Comparison of ENCODE assay signal across 8 cellular contexts in genomic region chr1:111720274-111720976, GRCh38. TPM values are rescaled to one million over a fixed set of nuclear protein-coding genes. Genes with fewer than 3 reads are reported as not detected.
DNase-seq lines count a peak whose midpoint lies in the region; ATAC-seq, FAIRE-seq and TF ChIP-seq lines count a peak whose summit lies in the region.
"Had no signal": no experiment of that assay in that cellular context is flagged by ENCODE, and none has a peak within 500 bp of the region (broad histone marks: within the 10 kb centered on the region; RNA-seq: fewer than 3 reads in every experiment).

No MANE protein-coding gene starts in this region.

- no peak overlapping the region for H3K4me2 ChIP-seq in K562 (ENCODE audit: insufficient read depth, low read length)

- H3K27ac Mint-ChIP-seq in stimulated activated memory B cell treated with anti-CD40 and anti-IgM and Interleukin-4, amounts not matched to agents 10 μg/mL and 1 μg/mL and 100 μg/mL, for 72 hours, result peak overlapping the region; percentile 15
- H3K27ac Mint-ChIP-seq in Calu3 (ENCODE audit: unreplicated experiment), result no peak overlapping the region

- no peaks in the 10 kb centered on the region; the same call in 1 of the 2 replicates for H4K20me1 ChIP-seq in K562 (replicated peaks; ENCODE audit: control insufficient read depth, insufficient read depth, low read length)

- no peak overlapping the region for H2AFZ ChIP-seq in K562 (ENCODE audit: low read depth, low read length)

- H3K27me3 ChIP-seq in HUES48 (ENCODE audit: control insufficient read depth, insufficient read depth, low read length) (no peaks in the 10 kb centered on the region), K562 (ENCODE audit: control insufficient read depth in 2 of 2, insufficient read depth in 2 of 2, low read length in 2 of 2) (peaks cover 0 to 4% of the 10 kb centered on the region in 2 experiments; a peak in 1 of 5 replicates), right atrium auricular region (no peaks in the 10 kb centered on the region), testis (no peaks in the 10 kb centered on the region)

- peaks cover 17% of the 10 kb centered on the region for H3K36me3 Mint-ChIP-seq in stimulated activated memory B cell treated with anti-CD40 and anti-IgM and Interleukin-4, amounts not matched to agents 10 μg/mL and 1 μg/mL and 100 μg/mL, for 72 hours
- peaks cover 4% of the 10 kb centered on the region for H3K36me3 Mint-ChIP-seq in Calu3 (ENCODE audit: insufficient read depth, unreplicated experiment)

- BruUV-seq in K562 (replicated peaks; lab: Mats Ljungman, UMichigan), result no TSS peak
- no TSS peak for BruUV-seq in Calu3 (replicated peaks; lab: Mats Ljungman, UMichigan)

- CTCF ChIA-PET in K562 (lab: Yijun Ruan, JAX; ENCODE audit: low intra/inter-chr PET ratio) (no interaction called here), Calu3 (lab: Charles Lee) (no interaction called here)

- no peak for TF ChIP-seq CTCF in K562 (IDR thresholded peaks at IDR 0.05 in 2 of 3, conservative IDR thresholded peaks at IDR 0.05 in 1 of 3; ENCODE audit: insufficient read depth in 2 of 3, low read depth in 1 of 3, low read length in 3 of 3)
- no peak for TF ChIP-seq CTCF in right atrium auricular region (IDR thresholded peaks at IDR 0.05)
- TF ChIP-seq CTCF in testis (IDR thresholded peaks at IDR 0.05), result no peak
- TF ChIP-seq CTCF in Calu3 (IDR thresholded peaks at IDR 0.05; ENCODE audit: unreplicated experiment), result no peak

- H3K27me3 Mint-ChIP-seq in stimulated activated memory B cell treated with anti-CD40 and anti-IgM and Interleukin-4, amounts not matched to agents 10 μg/mL and 1 μg/mL and 100 μg/mL, for 72 hours, result no peaks in the 10 kb centered on the region
- H3K27me3 Mint-ChIP-seq in Calu3 (ENCODE audit: unreplicated experiment), result peaks cover 42% of the 10 kb centered on the region

- H3K4me1 ChIP-seq in HUES48 (ENCODE audit: control insufficient read depth, insufficient read depth, low read length), result peaks cover 21% of the 10 kb centered on the region
- H3K4me1 ChIP-seq in K562 (replicated peaks in 1 of 2; ENCODE audit: control insufficient read depth in 2 of 2, insufficient read depth in 2 of 2, low read length in 2 of 2), result peaks cover 3 to 5% of the 10 kb centered on the region in 2 experiments; a peak in 2 of 5 replicates
- peaks cover 2 to 64% of the 10 kb centered on the region in 2 donors for H3K4me1 ChIP-seq in right atrium auricular region
- peaks cover 21% of the 10 kb centered on the region for H3K4me1 ChIP-seq in testis

- ATAC-seq in K562 (0 out of 3 replicates have a peak, but pooled peaks have one; percentile 5), GM21786 (IDR thresholded peaks at IDR 0.05; ENCODE audit: unreplicated experiment) (no peak)
- ATAC-seq in stimulated activated memory B cell treated with anti-CD40 and anti-IgM and Interleukin-4, amounts not matched to agents 10 μg/mL and 1 μg/mL and 100 μg/mL, for 72 hours, result no peak

- no peak for TF ChIP-seq EP300 in K562 (IDR thresholded peaks at IDR 0.05; ENCODE audit: low read length)

- TF ChIP-seq RAD21 in K562 (CRISPR knock-in tag; conservative IDR thresholded peaks at IDR 0.05 in 1 of 2, IDR thresholded peaks at IDR 0.05 in 1 of 2), result no peak

- no peaks in the 10 kb centered on the region for H3K9me3 ChIP-seq in HUES48 (ENCODE audit: control insufficient read depth, insufficient read depth, low read length)
- H3K9me3 ChIP-seq in K562 (replicated peaks; ENCODE audit: control insufficient read depth, insufficient read depth, low read depth, low read length), result no peaks in the 10 kb centered on the region
- H3K9me3 ChIP-seq in right atrium auricular region, result no peaks in the 10 kb centered on the region
- no peaks in the 10 kb centered on the region for H3K9me3 ChIP-seq in testis

- in situ Hi-C loops in K562 (cut with MboI), result no loop called here

- H3K9me1 ChIP-seq in K562 (ENCODE audit: control insufficient read depth, insufficient read depth, low read length), result peaks cover 3% of the 10 kb centered on the region

- H3K79me2 ChIP-seq in K562 (ENCODE audit: control insufficient read depth, insufficient read depth, low read length), result no peaks in the 10 kb centered on the region

- H3K4me3 ChIP-seq in HUES48 (ENCODE audit: low read depth, low read length) (no peak overlapping the region), K562 (no peak overlapping the region), right atrium auricular region (no peak overlapping the region), testis (no peak overlapping the region)

- POLR2A ChIA-PET in K562 (lab: Yijun Ruan, JAX), result no interaction called here

- DNase-seq in K562 (ENCODE audit: extremely low read depth in 1 of 4, low spot score in 3 of 4) (no peak), right atrium auricular region (ENCODE audit: low spot score) (no peak), testis (no peak), Calu3 (no peak)
- DNase-seq: central memory CD4-positive, alpha-beta T cell had no signal

- TF ChIP-seq POLR2A in K562 (conservative IDR thresholded peaks at IDR 0.05) (no peak), testis (IDR thresholded peaks at IDR 0.05) (no peak)

- H3K4me3 Mint-ChIP-seq in stimulated activated memory B cell treated with anti-CD40 and anti-IgM and Interleukin-4, amounts not matched to agents 10 μg/mL and 1 μg/mL and 100 μg/mL, for 72 hours, result no peak overlapping the region
- H3K4me3 Mint-ChIP-seq in Calu3 (ENCODE audit: low read depth, unreplicated experiment), result no peak overlapping the region

- H3K27ac ChIP-seq in HUES48 (ENCODE audit: low read depth, low read length) (peak overlapping the region; percentile 21), K562 (ENCODE audit: extremely low read depth, low read depth, low read length) (no peak overlapping the region), right atrium auricular region (peak overlapping the region; percentile 62 to 68), testis (no peak overlapping the region)

- H3K4me1 Mint-ChIP-seq in stimulated activated memory B cell treated with anti-CD40 and anti-IgM and Interleukin-4, amounts not matched to agents 10 μg/mL and 1 μg/mL and 100 μg/mL, for 72 hours, result peaks cover 18% of the 10 kb centered on the region
- H3K4me1 Mint-ChIP-seq in Calu3 (ENCODE audit: low read depth, unreplicated experiment), result peaks cover 11% of the 10 kb centered on the region

- WGBS in K562 (ENCODE audit: insufficient coverage, low coverage, missing lambda C conversion rate), result 39% methylated on average over 7 of the region's 7 CpGs
- WGBS in testis, 2 donors, result 57 to 67% methylated on average over 7 of the region's 7 CpGs

- H3K36me3 ChIP-seq in HUES48 (ENCODE audit: control insufficient read depth, insufficient read depth, low read length) (no peaks in the 10 kb centered on the region), K562 (ENCODE audit: control insufficient read depth, insufficient read depth, low read length) (no peaks in the 10 kb centered on the region; the same call in 2 of the 3 replicates), right atrium auricular region (no peaks in the 10 kb centered on the region), testis (ENCODE audit: low read depth, missing control alignments) (no peaks in the 10 kb centered on the region)

- H3K9ac ChIP-seq in HUES48 (ENCODE audit: low read depth, low read length) (no peak overlapping the region), K562 (ENCODE audit: insufficient read depth in 1 of 2, low read depth in 2 of 2, low read length in 2 of 2) (no peak overlapping the region; a peak in 1 of 4 replicates)

- no peak for FAIRE-seq in K562 (lab: Jason Lieb, UNC)

- intact Hi-C loops in K562 (cut with micrococcal nuclease) (no loop called here), testis (cut with DNase I; ENCODE audit: low total_unique reads) (no loop called here), Calu3 (cut with micrococcal nuclease; ENCODE audit: unreplicated experiment) (no loop called here)

- no peaks in the 10 kb centered on the region for H3K9me3 Mint-ChIP-seq in stimulated activated memory B cell treated with anti-CD40 and anti-IgM and Interleukin-4, amounts not matched to agents 10 μg/mL and 1 μg/mL and 100 μg/mL, for 72 hours
- no peaks in the 10 kb centered on the region for H3K9me3 Mint-ChIP-seq in Calu3 (ENCODE audit: low read depth, unreplicated experiment)

RNA-seq across cellular contexts. Expression of gene INKA2, which starts 18.8 kb away (rescaled TPM):
- 0.14 and 0.76 TPM in 2 replicates for total RNA-seq in K562 (2011; cell fraction: chromatin; rRNA removed; ENCODE audit: low replicate concordance)
- total RNA-seq in K562 (2011; cell fraction: nucleolus; rRNA removed), result 0.50 and 0.79 TPM in 2 replicates
- total RNA-seq in K562 (2011; cell fraction: nucleoplasm; rRNA removed), result 0.51 and 0.61 TPM in 2 replicates
- total RNA-seq in K562 (2014; rRNA removed) (0.27 and 0.41 TPM in 2 replicates), K562 (2014; rRNA removed; fragmentation: Illumina TruSeq; extraction: Trizol) (0.32 and 0.33 TPM in 2 replicates), K562 (2015; rRNA removed; fragmentation: Illumina TruSeq; extraction: Trizol) (0.25 and 0.26 TPM in 2 replicates), K562 (2021) (0.45 and 1.4 TPM in 2 replicates), right atrium auricular region (10 to 100 TPM; 17.3 to 23.4 TPM), testis (1 to 10 TPM; 6.7 to 8.5 TPM), Calu3 (2022) (0.07 TPM in 1 of 2 replicates, not detected in the other)
- polyA plus RNA-seq in K562 (2011; rRNA removed) (0.24 and 0.43 TPM in 2 replicates), K562 (2014; fragmentation: Illumina TruSeq; extraction: Trizol) (0.12 and 0.14 TPM in 2 replicates), K562 (2014; fragmentation: Nextera tagmentation; extraction: Ambion mirVana) (under 1 TPM in 1 of 2 experiments, not detected in 1; 0.04 TPM), K562 (2014; rRNA removed) (0.12 and 0.53 TPM in 2 replicates), testis (ENCODE audit: insufficient read depth, low read depth, low replicate concordance) (8.3 TPM)
- polyA plus RNA-seq in K562 (2011; cell fraction: cytosol; rRNA removed), result 0.35 and 0.75 TPM in 2 replicates
- polyA plus RNA-seq in K562 (2011; cell fraction: nucleus; rRNA removed), result 0.10 and 0.37 TPM in 2 replicates
- 0.46 and 0.72 TPM in 2 replicates for polyA plus RNA-seq in K562 (2012)
- polyA minus RNA-seq in K562 (2011; rRNA and poly(A)+ RNA removed), result 0.49 and 1.9 TPM in 2 replicates
- 0.29 TPM in 1 of 2 replicates, not detected in the other for polyA minus RNA-seq in K562 (2011; cell fraction: cytosol; rRNA and poly(A)+ RNA removed)
- 0.13 and 1.00 TPM in 2 replicates for polyA minus RNA-seq in K562 (2011; cell fraction: nucleus; rRNA and poly(A)+ RNA removed)

RNA-seq across cellular contexts. Expression of gene DDX20, which starts 35.3 kb away (rescaled TPM):
- total RNA-seq in K562 (2011; cell fraction: chromatin; rRNA removed; ENCODE audit: low replicate concordance), result 11.2 and 36.6 TPM in 2 replicates
- total RNA-seq in K562 (2011; cell fraction: nucleolus; rRNA removed), result 8.7 and 9.2 TPM in 2 replicates
- total RNA-seq in K562 (2011; cell fraction: nucleoplasm; rRNA removed), result 11.8 and 13.9 TPM in 2 replicates
- total RNA-seq in K562 (2014; rRNA removed) (29.3 and 29.9 TPM in 2 replicates), K562 (2014; rRNA removed; fragmentation: Illumina TruSeq; extraction: Trizol) (29.6 and 32.6 TPM in 2 replicates), K562 (2015; rRNA removed; fragmentation: Illumina TruSeq; extraction: Trizol) (30.0 and 33.4 TPM in 2 replicates), K562 (2021) (21.3 and 22.1 TPM in 2 replicates), right atrium auricular region (1 to 10 TPM; 6.1 to 8.8 TPM), testis (100 to 1,000 TPM in 1 of 2 donors, 10 to 100 TPM in 1; 86.3 to 168 TPM), Calu3 (2022) (8.9 and 9.9 TPM in 2 replicates)
- polyA plus RNA-seq in K562 (2011; rRNA removed) (18.3 and 24.5 TPM in 2 replicates), K562 (2014; fragmentation: Illumina TruSeq; extraction: Trizol) (24.5 and 26.1 TPM in 2 replicates), K562 (2014; fragmentation: Nextera tagmentation; extraction: Ambion mirVana) (1 to 10 TPM; 8.3 to 8.5 TPM), K562 (2014; rRNA removed) (15.3 and 17.6 TPM in 2 replicates), testis (ENCODE audit: insufficient read depth, low read depth, low replicate concordance) (148 TPM)
- 7.0 and 10.0 TPM in 2 replicates for polyA plus RNA-seq in K562 (2011; cell fraction: cytosol; rRNA removed)
- 18.8 and 25.7 TPM in 2 replicates for polyA plus RNA-seq in K562 (2011; cell fraction: nucleus; rRNA removed)
- polyA plus RNA-seq in K562 (2012), result 10.5 and 14.3 TPM in 2 replicates
- polyA minus RNA-seq in K562 (2011; rRNA and poly(A)+ RNA removed), result 33.7 and 37.1 TPM in 2 replicates
- polyA minus RNA-seq in K562 (2011; cell fraction: cytosol; rRNA and poly(A)+ RNA removed), result 16.9 and 18.9 TPM in 2 replicates
- polyA minus RNA-seq in K562 (2011; cell fraction: nucleus; rRNA and poly(A)+ RNA removed), result 14.1 and 30.2 TPM in 2 replicates

Comparison
In these comparisons a context has a peak if more than half of its experiments do, and no peak if none do; other contexts are left out.
1. H3K27ac ChIP-seq: peak in HUES48 (single experiment) and right atrium auricular region (2 of 2); none in K562 (single experiment) and testis (0 of 2).